Comparison of ENCODE assay signal across 1 cellular context in genomic region chr12:43921666-43922337, GRCh38.
TF ChIP-seq lines count a peak whose summit lies in the region.

No MANE protein-coding gene starts in this region.

TF ChIP-seq in GM23338, 12 proteins besides CTCF, POLR2A, EP300 and RAD21 (continued from another document):
- TF ChIP-seq ZNF462 (CRISPR knock-in tag; IDR thresholded peaks at IDR 0.05) = peak; percentile 67; the same call in 1 of the 2 replicates
TF ChIP-seq in GM23338: peak in this region for 1.
